ENCODE assay signal across 19 cellular contexts in genomic region chr4:116361782-116362181, GRCh38.
DNase-seq lines count a peak whose midpoint lies in the region; ATAC-seq and TF ChIP-seq lines count a peak whose summit lies in the region.
"Had no signal": no experiment of that assay in that cellular context is flagged by ENCODE, and none has a peak within 500 bp of the region (broad histone marks: within the 10 kb centered on the region; RNA-seq: fewer than 3 reads in every experiment).

No MANE protein-coding gene starts in this region.

- no peaks in the 10 kb centered on the region for H3K9me3 Mint-ChIP-seq in chondrocyte (ENCODE audit: low read depth)
- peaks cover 4% of the 10 kb centered on the region for H3K9me3 Mint-ChIP-seq in stimulated activated effector memory CD8-positive, alpha-beta T cell treated with anti-CD3 and anti-CD28 coated beads, Interleukin-12 subunit alpha, Interleukin-12 subunit beta, amount 100 ng/mL, for 72 hours
- peaks cover 4% of the 10 kb centered on the region for H3K9me3 Mint-ChIP-seq in activated CD4-positive, alpha-beta memory T cell treated with anti-CD3 and anti-CD28 coated beads for 36 hours

- H3K4me3 Mint-ChIP-seq in chondrocyte (ENCODE audit: unreplicated experiment): no peak overlapping the region
- H3K4me3 Mint-ChIP-seq in stimulated activated effector memory CD8-positive, alpha-beta T cell treated with anti-CD3 and anti-CD28 coated beads, Interleukin-12 subunit alpha, Interleukin-12 subunit beta, amount 100 ng/mL, for 72 hours: no peak overlapping the region
- H3K4me3 Mint-ChIP-seq in activated CD4-positive, alpha-beta memory T cell treated with anti-CD3 and anti-CD28 coated beads for 36 hours: no peak overlapping the region
- H3K4me3 Mint-ChIP-seq: neural progenitor cell had no signal

- peak; percentile 22 for ATAC-seq in stimulated activated effector memory CD8-positive, alpha-beta T cell treated with anti-CD3 and anti-CD28 coated beads, Interleukin-12 subunit alpha, Interleukin-12 subunit beta, amount 100 ng/mL, for 72 hours
- ATAC-seq in GM18909 (IDR thresholded peaks at IDR 0.05; ENCODE audit: poor library complexity, unreplicated experiment): no peak

- no peaks in the 10 kb centered on the region for H3K36me3 Mint-ChIP-seq in chondrocyte (ENCODE audit: low read depth)
- no peaks in the 10 kb centered on the region for H3K36me3 Mint-ChIP-seq in stimulated activated effector memory CD8-positive, alpha-beta T cell treated with anti-CD3 and anti-CD28 coated beads, Interleukin-12 subunit alpha, Interleukin-12 subunit beta, amount 100 ng/mL, for 72 hours
- H3K36me3 Mint-ChIP-seq in activated CD4-positive, alpha-beta memory T cell treated with anti-CD3 and anti-CD28 coated beads for 36 hours: no peaks in the 10 kb centered on the region
- H3K36me3 Mint-ChIP-seq: neural progenitor cell had no signal

- H3K4me1 Mint-ChIP-seq in chondrocyte (ENCODE audit: low read depth): peaks cover under 1% of the 10 kb centered on the region
- no peaks in the 10 kb centered on the region for H3K4me1 Mint-ChIP-seq in stimulated activated effector memory CD8-positive, alpha-beta T cell treated with anti-CD3 and anti-CD28 coated beads, Interleukin-12 subunit alpha, Interleukin-12 subunit beta, amount 100 ng/mL, for 72 hours
- H3K4me1 Mint-ChIP-seq in activated CD4-positive, alpha-beta memory T cell treated with anti-CD3 and anti-CD28 coated beads for 36 hours (ENCODE audit: low read depth): no peaks in the 10 kb centered on the region
- H3K4me1 Mint-ChIP-seq: neural progenitor cell had no signal

- POLR2A ChIA-PET in activated CD4-positive, alpha-beta memory T cell treated with anti-CD3 and anti-CD28 coated beads for 36 hours (lab: Charles Lee): no interaction called here

- CTCF ChIA-PET in activated CD4-positive, alpha-beta memory T cell treated with anti-CD3 and anti-CD28 coated beads for 36 hours (lab: Charles Lee): no interaction called here

- DNase-seq in SIG-M5 treated with dmso at 0.1 percent for 504 hours (lab: John Stamatoyannopoulos, UW; ENCODE audit: unreplicated experiment) (peak; percentile 1), SIG-M5 (lab: John Stamatoyannopoulos, UW) (no peak), NCI-H69 (lab: John Stamatoyannopoulos, UW) (peak; percentile 41), chondrocyte (ENCODE audit: low spot score) (peak; percentile 29), NCI-H2107 treated with DMSO at 0.1 percent for 48 hours (lab: John Stamatoyannopoulos, UW; ENCODE audit: unreplicated experiment) (no peak)
- DNase-seq in stimulated activated effector memory CD8-positive, alpha-beta T cell treated with anti-CD3 and anti-CD28 coated beads, Interleukin-12 subunit alpha, Interleukin-12 subunit beta, amount 100 ng/mL, for 72 hours (ENCODE audit: low spot score in 2 of 2): no peak
- DNase-seq in activated CD4-positive, alpha-beta memory T cell treated with anti-CD3 and anti-CD28 coated beads for 36 hours: no peak
- DNase-seq: activated CD4-positive, alpha-beta T cell treated with anti-CD3 and anti-CD28 coated beads for 1 hour; activated gamma-delta T cell; Calu3; colonic mucosa; kidney glomerular epithelial cell; NCI-H2107; NCI-H82; right lobe of liver; stimulated activated CD4-positive, alpha-beta T cell treated with anti-CD3 and anti-CD28 coated beads, Interleukin-4, amount 100 ng/mL, for 4 hours; stimulated activated naive CD4-positive, alpha-beta T cell treated with Interleukin-2 at 50 U/mL for 16 hours had no signal

- intact Hi-C loops in activated CD4-positive, alpha-beta memory T cell treated with anti-CD3 and anti-CD28 coated beads for 36 hours (cut with micrococcal nuclease): no loop called here

- TF ChIP-seq CTCF in chondrocyte (IDR thresholded peaks at IDR 0.05): no peak

- H3K27ac Mint-ChIP-seq in chondrocyte (ENCODE audit: unreplicated experiment): no peak overlapping the region
- H3K27ac Mint-ChIP-seq in stimulated activated effector memory CD8-positive, alpha-beta T cell treated with anti-CD3 and anti-CD28 coated beads, Interleukin-12 subunit alpha, Interleukin-12 subunit beta, amount 100 ng/mL, for 72 hours: no peak overlapping the region
- no peak overlapping the region for H3K27ac Mint-ChIP-seq in activated CD4-positive, alpha-beta memory T cell treated with anti-CD3 and anti-CD28 coated beads for 36 hours
- H3K27ac Mint-ChIP-seq: neural progenitor cell had no signal

- no peaks in the 10 kb centered on the region for H3K27me3 Mint-ChIP-seq in chondrocyte (ENCODE audit: low read depth)
- no peaks in the 10 kb centered on the region for H3K27me3 Mint-ChIP-seq in activated CD4-positive, alpha-beta memory T cell treated with anti-CD3 and anti-CD28 coated beads for 36 hours

Comparison
In these comparisons a context has a peak if more than half of its experiments do, and no peak if none do; other contexts are left out.
1. DNase-seq: peak in SIG-M5 treated with dmso at 0.1 percent for 504 hours (single experiment), NCI-H69 (single experiment) and chondrocyte (single experiment); none in SIG-M5 (single experiment), stimulated activated effector memory CD8-positive, alpha-beta T cell treated with anti-CD3 and anti-CD28 coated beads, Interleukin-12 subunit alpha, Interleukin-12 subunit beta, amount 100 ng/mL, for 72 hours (0 of 2), NCI-H2107 treated with DMSO at 0.1 percent for 48 hours (single experiment) and activated CD4-positive, alpha-beta memory T cell treated with anti-CD3 and anti-CD28 coated beads for 36 hours (single experiment).